Comparison of ENCODE assay signal across 22 cellular contexts in the genomic region with DNA sequence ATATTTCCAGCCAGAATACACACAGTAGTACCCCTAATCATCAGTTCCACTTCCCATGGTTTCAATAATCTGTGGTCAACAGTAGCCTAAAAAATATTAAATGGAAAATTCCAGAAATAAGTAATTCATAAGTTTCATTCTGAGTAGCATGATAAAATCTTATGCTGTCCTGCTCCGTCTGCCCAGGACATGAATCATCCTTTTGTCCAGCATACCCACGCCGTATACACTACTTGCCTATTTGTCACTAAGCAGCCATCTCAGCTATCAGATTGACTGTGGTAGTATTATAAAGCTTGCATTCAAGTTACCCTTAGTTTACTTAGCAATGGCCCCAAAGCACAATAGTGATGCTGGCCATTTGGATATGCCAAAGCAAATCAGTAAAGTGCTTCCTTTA.
"Had no signal": no experiment of that assay in that cellular context is flagged by ENCODE, and none has a peak within 500 bp of the region (broad histone marks: within the 10 kb centered on the region; RNA-seq: fewer than 3 reads in every experiment).

No MANE protein-coding gene starts in this region.

- H3K27me3 ChIP-seq: adrenal gland, dorsolateral prefrontal cortex, gastroesophageal sphincter, heart right ventricle, ovary, suprapubic skin, transverse colon, vagina had no signal

- H3K4me3 ChIP-seq: adrenal gland, dorsolateral prefrontal cortex, gastroesophageal sphincter, heart right ventricle, ovary, psoas muscle, suprapubic skin, transverse colon, vagina had no signal

- H3K27ac ChIP-seq: adrenal gland, dorsolateral prefrontal cortex, gastroesophageal sphincter, heart right ventricle, ovary, psoas muscle, suprapubic skin, transverse colon, vagina, WERI-Rb-1 had no signal

- DNase-seq: activated CD4-positive, alpha-beta T cell treated with anti-CD3 and anti-CD28 coated beads for 1 hour; activated gamma-delta T cell; activated T-cell treated with anti-CD3 and anti-CD28 coated beads, Interleukin-2, amount 50 U/mL, for 72 hours; adrenal gland; caudate nucleus; dorsolateral prefrontal cortex; heart right ventricle; left cardiac atrium; naive thymus-derived CD8-positive, alpha-beta T cell; ovary; psoas muscle; right cardiac atrium; small intestine; stimulated activated CD4-positive, alpha-beta T cell treated with anti-CD3 and anti-CD28 coated beads, Interleukin-15, amount 100 ng/mL, for 24 hours; stimulated activated CD4-positive, alpha-beta T cell treated with anti-CD3 and anti-CD28 coated beads, Interleukin-2, amount 100 ng/mL, for 48 hours; stimulated activated naive CD8-positive, alpha-beta T cell treated with anti-CD3 and anti-CD28 coated beads, Interleukin-15, amount 100 ng/mL, for 72 hours; T-helper 2 cell; transverse colon; WERI-Rb-1 had no signal

- ATAC-seq: activated T-cell treated with anti-CD3 and anti-CD28 coated beads, Interleukin-2, amount 50 U/mL, for 72 hours; gastroesophageal sphincter; heart right ventricle; left cardiac atrium; naive thymus-derived CD8-positive, alpha-beta T cell; psoas muscle; right cardiac atrium; stimulated activated naive CD8-positive, alpha-beta T cell treated with anti-CD3 and anti-CD28 coated beads, Interleukin-15, amount 100 ng/mL, for 72 hours had no signal

- H3K4me1 ChIP-seq: adrenal gland, gastroesophageal sphincter, heart right ventricle, psoas muscle, suprapubic skin, transverse colon, vagina had no signal

- H3K36me3 ChIP-seq: adrenal gland, ovary, transverse colon, vagina, WERI-Rb-1 had no signal
